16 cellular contexts compared by ENCODE assay signal in the genomic region with DNA sequence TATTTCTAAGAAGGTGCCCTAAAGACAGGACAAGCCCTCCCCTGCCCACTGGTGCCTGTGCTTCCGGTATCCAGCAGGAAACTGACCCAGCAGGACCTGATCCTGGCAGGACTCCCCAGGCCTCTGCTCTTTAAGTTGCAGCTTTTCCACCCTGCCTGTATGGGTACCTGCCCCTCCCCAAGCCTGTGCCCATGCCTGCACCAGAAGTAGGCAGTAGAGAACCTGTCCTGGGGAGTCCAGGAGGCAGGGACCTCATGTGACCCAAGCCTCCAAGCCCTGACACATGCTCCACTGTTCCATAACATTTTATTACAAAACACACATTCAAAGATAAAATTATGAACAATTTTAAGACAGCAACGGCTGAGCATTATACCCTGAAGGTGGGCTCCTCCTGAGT. TPM values are rescaled to one million over a fixed set of nuclear protein-coding genes. Genes with fewer than 3 reads are reported as not detected.
DNase-seq lines count a peak whose midpoint lies in the region; ATAC-seq and TF ChIP-seq lines count a peak whose summit lies in the region.
"Had no signal": no experiment of that assay in that cellular context is flagged by ENCODE, and none has a peak within 500 bp of the region (broad histone marks: within the 10 kb centered on the region; RNA-seq: fewer than 3 reads in every experiment).

No MANE protein-coding gene starts in this region.

- no peaks in the 10 kb centered on the region for H3K9me3 Mint-ChIP-seq in activated CD8-positive, alpha-beta T cell treated with anti-CD3 and anti-CD28 coated beads for 36 hours
- H3K9me3 Mint-ChIP-seq in activated CD8-positive, alpha-beta T cell treated with anti-CD3 and anti-CD28 coated beads, Interleukin-2, amount 10 ng/mL, durations not matched to agents 7 days and 5 days (ENCODE audit: insufficient read depth), result no peaks in the 10 kb centered on the region
- peaks cover 3% of the 10 kb centered on the region for H3K9me3 Mint-ChIP-seq in chondrocyte (ENCODE audit: low read depth)
- no peaks in the 10 kb centered on the region for H3K9me3 Mint-ChIP-seq in stimulated activated effector memory CD8-positive, alpha-beta T cell treated with anti-CD3 and anti-CD28 coated beads, Interleukin-12 subunit alpha, Interleukin-12 subunit beta, amount 100 ng/mL, for 72 hours
- H3K9me3 Mint-ChIP-seq: CD4-positive, CD25-positive, alpha-beta regulatory T cell had no signal

- no peak overlapping the region for H3K4me3 Mint-ChIP-seq in activated CD8-positive, alpha-beta T cell treated with anti-CD3 and anti-CD28 coated beads for 36 hours
- no peak overlapping the region for H3K4me3 Mint-ChIP-seq in activated CD8-positive, alpha-beta T cell treated with anti-CD3 and anti-CD28 coated beads, Interleukin-2, amount 10 ng/mL, durations not matched to agents 7 days and 5 days
- H3K4me3 Mint-ChIP-seq in T-helper 17 cell, result no peak overlapping the region
- H3K4me3 Mint-ChIP-seq in chondrocyte (ENCODE audit: unreplicated experiment), result no peak overlapping the region
- no peak overlapping the region for H3K4me3 Mint-ChIP-seq in stimulated activated effector memory CD8-positive, alpha-beta T cell treated with anti-CD3 and anti-CD28 coated beads, Interleukin-12 subunit alpha, Interleukin-12 subunit beta, amount 100 ng/mL, for 72 hours
- H3K4me3 Mint-ChIP-seq: CD4-positive, CD25-positive, alpha-beta regulatory T cell had no signal

- H3K9me3 ChIP-seq in T-helper 17 cell (ENCODE audit: control insufficient read depth, low read length, poor library complexity, severe bottlenecking), result no peaks in the 10 kb centered on the region
- H3K9me3 ChIP-seq: BLaER1 treated with 17β-estradiol and CSF1 and Interleukin-3, amounts not matched to agents 10 nM and 100 nM; HAP-1 had no signal

- H3K4me1 Mint-ChIP-seq in activated CD8-positive, alpha-beta T cell treated with anti-CD3 and anti-CD28 coated beads for 36 hours (ENCODE audit: low read depth), result no peaks in the 10 kb centered on the region
- H3K4me1 Mint-ChIP-seq in activated CD8-positive, alpha-beta T cell treated with anti-CD3 and anti-CD28 coated beads, Interleukin-2, amount 10 ng/mL, durations not matched to agents 7 days and 5 days (ENCODE audit: low read depth), result no peaks in the 10 kb centered on the region
- peaks cover 1% of the 10 kb centered on the region for H3K4me1 Mint-ChIP-seq in T-helper 17 cell
- H3K4me1 Mint-ChIP-seq in chondrocyte (ENCODE audit: low read depth), result peaks cover 6% of the 10 kb centered on the region
- H3K4me1 Mint-ChIP-seq in stimulated activated effector memory CD8-positive, alpha-beta T cell treated with anti-CD3 and anti-CD28 coated beads, Interleukin-12 subunit alpha, Interleukin-12 subunit beta, amount 100 ng/mL, for 72 hours, result no peaks in the 10 kb centered on the region

- CTCF ChIA-PET in activated CD8-positive, alpha-beta T cell treated with anti-CD3 and anti-CD28 coated beads for 36 hours (lab: Charles Lee), result interaction anchor here (1.5 kb wide), 1 partner anchor 9 kb away, joined by 4 read pairs; no protein-coding TSS in a partner anchor
- CTCF ChIA-PET in activated CD8-positive, alpha-beta T cell treated with anti-CD3 and anti-CD28 coated beads, Interleukin-2, amount 10 ng/mL, durations not matched to agents 7 days and 5 days (lab: Charles Lee), result interaction anchor here (1.1 kb wide), 1 partner anchor 10 kb away, joined by 4 read pairs; no protein-coding TSS in a partner anchor

- intact Hi-C loops in activated CD8-positive, alpha-beta T cell treated with anti-CD3 and anti-CD28 coated beads for 36 hours (cut with micrococcal nuclease), result no loop called here

- DNase-seq in activated CD8-positive, alpha-beta T cell treated with anti-CD3 and anti-CD28 coated beads for 36 hours, result no peak
- DNase-seq in activated CD8-positive, alpha-beta T cell treated with anti-CD3 and anti-CD28 coated beads, Interleukin-2, amount 10 ng/mL, durations not matched to agents 7 days and 5 days, result no peak
- DNase-seq in T-helper 17 cell (no peak), chondrocyte (ENCODE audit: low spot score) (no peak)
- no peak for DNase-seq in stimulated activated effector memory CD8-positive, alpha-beta T cell treated with anti-CD3 and anti-CD28 coated beads, Interleukin-12 subunit alpha, Interleukin-12 subunit beta, amount 100 ng/mL, for 72 hours (ENCODE audit: low spot score in 2 of 2)
- no peak for DNase-seq in activated naive CD4-positive, alpha-beta T cell (lab: John Stamatoyannopoulos, UW)
- DNase-seq: 8988T; ACHN; CD4-positive, CD25-positive, alpha-beta regulatory T cell; DMS53; GF-D8; GOT3 had no signal

- H3K36me3 Mint-ChIP-seq in activated CD8-positive, alpha-beta T cell treated with anti-CD3 and anti-CD28 coated beads for 36 hours (ENCODE audit: low read depth), result peaks cover 10% of the 10 kb centered on the region
- H3K36me3 Mint-ChIP-seq in activated CD8-positive, alpha-beta T cell treated with anti-CD3 and anti-CD28 coated beads, Interleukin-2, amount 10 ng/mL, durations not matched to agents 7 days and 5 days (ENCODE audit: low read depth), result peaks cover 26% of the 10 kb centered on the region
- H3K36me3 Mint-ChIP-seq in T-helper 17 cell (ENCODE audit: low read depth) (no peaks in the 10 kb centered on the region), chondrocyte (ENCODE audit: low read depth) (peaks cover 9% of the 10 kb centered on the region)
- H3K36me3 Mint-ChIP-seq in stimulated activated effector memory CD8-positive, alpha-beta T cell treated with anti-CD3 and anti-CD28 coated beads, Interleukin-12 subunit alpha, Interleukin-12 subunit beta, amount 100 ng/mL, for 72 hours, result peaks cover 47% of the 10 kb centered on the region

- no peak for ATAC-seq in activated CD8-positive, alpha-beta T cell treated with anti-CD3 and anti-CD28 coated beads for 36 hours
- ATAC-seq in activated CD8-positive, alpha-beta T cell treated with anti-CD3 and anti-CD28 coated beads, Interleukin-2, amount 10 ng/mL, durations not matched to agents 7 days and 5 days, result no peak
- ATAC-seq in T-helper 17 cell (no peak), GM18517 (IDR thresholded peaks at IDR 0.05; ENCODE audit: unreplicated experiment) (no peak), GM21381 (IDR thresholded peaks at IDR 0.05; ENCODE audit: unreplicated experiment) (no peak)
- ATAC-seq in stimulated activated effector memory CD8-positive, alpha-beta T cell treated with anti-CD3 and anti-CD28 coated beads, Interleukin-12 subunit alpha, Interleukin-12 subunit beta, amount 100 ng/mL, for 72 hours, result no peak

- H3K27me3 Mint-ChIP-seq in activated CD8-positive, alpha-beta T cell treated with anti-CD3 and anti-CD28 coated beads for 36 hours, result no peaks in the 10 kb centered on the region
- no peaks in the 10 kb centered on the region for H3K27me3 Mint-ChIP-seq in activated CD8-positive, alpha-beta T cell treated with anti-CD3 and anti-CD28 coated beads, Interleukin-2, amount 10 ng/mL, durations not matched to agents 7 days and 5 days (ENCODE audit: low read depth)
- H3K27me3 Mint-ChIP-seq in T-helper 17 cell, result peaks cover 6% of the 10 kb centered on the region
- H3K27me3 Mint-ChIP-seq in chondrocyte (ENCODE audit: low read depth), result no peaks in the 10 kb centered on the region
- H3K27me3 Mint-ChIP-seq: CD4-positive, CD25-positive, alpha-beta regulatory T cell had no signal

- no peak for TF ChIP-seq CTCF in activated CD8-positive, alpha-beta T cell treated with anti-CD3 and anti-CD28 coated beads for 36 hours (IDR thresholded peaks at IDR 0.05)
- TF ChIP-seq CTCF in chondrocyte (IDR thresholded peaks at IDR 0.05), result no peak

- POLR2A ChIA-PET in activated CD8-positive, alpha-beta T cell treated with anti-CD3 and anti-CD28 coated beads for 36 hours (lab: Charles Lee), result interaction anchor here (3.6 kb wide), 1 partner anchor 14 kb away, joined by 12 read pairs; a partner anchor contains a TSS
- POLR2A ChIA-PET in activated CD8-positive, alpha-beta T cell treated with anti-CD3 and anti-CD28 coated beads, Interleukin-2, amount 10 ng/mL, durations not matched to agents 7 days and 5 days (lab: Charles Lee), result no interaction called here

- peak overlapping the region; percentile 19 for H3K27ac Mint-ChIP-seq in activated CD8-positive, alpha-beta T cell treated with anti-CD3 and anti-CD28 coated beads for 36 hours
- H3K27ac Mint-ChIP-seq in activated CD8-positive, alpha-beta T cell treated with anti-CD3 and anti-CD28 coated beads, Interleukin-2, amount 10 ng/mL, durations not matched to agents 7 days and 5 days, result no peak overlapping the region
- H3K27ac Mint-ChIP-seq in T-helper 17 cell (peak overlapping the region; percentile 62), chondrocyte (ENCODE audit: unreplicated experiment) (peak overlapping the region; percentile 80)
- peak overlapping the region; percentile 23 for H3K27ac Mint-ChIP-seq in stimulated activated effector memory CD8-positive, alpha-beta T cell treated with anti-CD3 and anti-CD28 coated beads, Interleukin-12 subunit alpha, Interleukin-12 subunit beta, amount 100 ng/mL, for 72 hours

RNA-seq across cellular contexts. Expression of a gene that starts 14.2 kb away (rescaled TPM):
- 10 to 100 TPM; 72.5 to 76.4 TPM for total RNA-seq in activated CD8-positive, alpha-beta T cell treated with anti-CD3 and anti-CD28 coated beads for 36 hours
- total RNA-seq in activated CD8-positive, alpha-beta T cell treated with anti-CD3 and anti-CD28 coated beads, Interleukin-2, amount 10 ng/mL, durations not matched to agents 7 days and 5 days, result 10 to 100 TPM; 79.0 to 79.5 TPM
- total RNA-seq in T-helper 17 cell, result 10 to 100 TPM; 77.0 to 88.9 TPM
- total RNA-seq in chondrocyte, result 29.5 to 53.3 TPM (median 42.0 TPM) in 3 replicates

RNA-seq across cellular contexts. Expression of a gene that starts 14.3 kb away (rescaled TPM):
- 1 to 10 TPM; 1.1 to 1.6 TPM for total RNA-seq in activated CD8-positive, alpha-beta T cell treated with anti-CD3 and anti-CD28 coated beads for 36 hours
- under 1 TPM; 0.89 to 0.90 TPM for total RNA-seq in activated CD8-positive, alpha-beta T cell treated with anti-CD3 and anti-CD28 coated beads, Interleukin-2, amount 10 ng/mL, durations not matched to agents 7 days and 5 days
- under 1 TPM; 0.23 to 0.27 TPM for total RNA-seq in T-helper 17 cell
- 0.44 to 0.65 TPM (median 0.53 TPM) in 3 replicates for total RNA-seq in chondrocyte
